Comparison of ENCODE assay signal across 19 cellular contexts in the genomic region with DNA sequence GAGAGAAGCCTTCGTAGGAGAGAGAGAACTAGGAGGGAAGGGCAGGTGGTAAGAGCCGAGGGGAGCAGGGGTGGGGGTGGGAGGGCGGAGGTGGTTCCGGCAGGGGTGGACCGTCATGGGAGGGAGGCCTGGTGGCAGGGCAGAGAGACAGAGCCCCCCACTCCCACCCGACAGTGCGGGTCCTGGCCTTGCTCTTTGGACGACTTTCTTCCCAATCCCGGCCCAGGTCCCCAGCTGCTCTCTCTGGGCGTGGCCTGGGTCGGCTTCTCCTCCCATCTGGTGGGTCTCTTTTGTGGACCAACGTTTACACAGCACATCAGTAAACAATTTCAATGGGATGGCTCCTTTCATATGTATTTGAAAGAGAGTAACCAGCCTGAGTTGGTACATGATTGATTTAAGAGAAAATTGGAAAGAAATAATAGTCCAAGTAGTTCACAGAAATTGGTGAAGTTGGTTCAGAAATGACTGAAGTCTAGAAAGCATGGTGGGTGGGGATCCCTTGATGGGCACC. TPM values are rescaled to one million over a fixed set of nuclear protein-coding genes. Genes with fewer than 3 reads are reported as not detected.
DNase-seq lines count a peak whose midpoint lies in the region; ATAC-seq and TF ChIP-seq lines count a peak whose summit lies in the region.
"Had no signal": no experiment of that assay in that cellular context is flagged by ENCODE, and none has a peak within 500 bp of the region (broad histone marks: within the 10 kb centered on the region; RNA-seq: fewer than 3 reads in every experiment).

No MANE protein-coding gene starts in this region.

- H3K36me3 ChIP-seq in SJSA1: peaks cover 76% of the 10 kb centered on the region
- H3K36me3 ChIP-seq in neural progenitor cell: no peaks in the 10 kb centered on the region

- peaks cover 8% of the 10 kb centered on the region for H3K36me3 Mint-ChIP-seq in neural progenitor cell

- TF ChIP-seq CTCF in neural progenitor cell (IDR thresholded peaks at IDR 0.05) (no peak), omental fat pad (IDR thresholded peaks at IDR 0.05) (no peak)

- H3K9me3 ChIP-seq in SJSA1 (replicated peaks) (no peaks in the 10 kb centered on the region), neural progenitor cell (ENCODE audit: low read depth) (no peaks in the 10 kb centered on the region)
- H3K9me3 ChIP-seq: body of pancreas, mucosa of descending colon, spleen had no signal

- peaks cover 6% of the 10 kb centered on the region for H4K20me1 ChIP-seq in neural progenitor cell (ENCODE audit: low read depth)

- no peaks in the 10 kb centered on the region for H3F3A ChIP-seq in neural progenitor cell (ENCODE audit: low read depth)

- no peak overlapping the region for H3K4me3 Mint-ChIP-seq in neural progenitor cell

- ATAC-seq in omental fat pad (ENCODE audit: low FRiP score) (no peak), GM18511 (IDR thresholded peaks at IDR 0.05; ENCODE audit: unreplicated experiment) (no peak)
- ATAC-seq: K562 had no signal

- no peak overlapping the region for H3K9ac ChIP-seq in neural progenitor cell

- no peaks in the 10 kb centered on the region for H3K27me3 ChIP-seq in SJSA1 (replicated peaks)
- H3K27me3 ChIP-seq in neural progenitor cell: no peaks in the 10 kb centered on the region
- H3K27me3 ChIP-seq: body of pancreas, dorsolateral prefrontal cortex, spleen had no signal

- H3K4me3 ChIP-seq in SJSA1: no peak overlapping the region
- H3K4me3 ChIP-seq in neural progenitor cell: no peak overlapping the region
- H3K4me3 ChIP-seq: body of pancreas, dorsolateral prefrontal cortex, K562, mucosa of descending colon, spleen had no signal

- H2AFZ ChIP-seq in neural progenitor cell (replicated peaks): no peak overlapping the region

- H3K4me1 ChIP-seq in SJSA1 (replicated peaks): peaks cover 19% of the 10 kb centered on the region
- peaks cover 15% of the 10 kb centered on the region for H3K4me1 ChIP-seq in neural progenitor cell

- no peak overlapping the region for H3K4me2 ChIP-seq in neural progenitor cell

- H3K27ac ChIP-seq in SJSA1 (peak overlapping the region; percentile 12; the same call in 1 of the 2 replicates), neural progenitor cell (no peak overlapping the region)

- DNase-seq in COR-L47 (lab: John Stamatoyannopoulos, UW) (peak; percentile 34), HT-29 (ENCODE audit: low spot score) (peak; percentile 11), SJSA1 (ENCODE audit: low read depth in 1 of 2, low spot score in 2 of 2) (no peak), neural progenitor cell (ENCODE audit: low spot score) (no peak), omental fat pad (ENCODE audit: low spot score) (no peak), dermis blood vessel endothelial cell (no peak), UCSD-AML1 (lab: John Stamatoyannopoulos, UW; ENCODE audit: unreplicated experiment) (no peak)
- DNase-seq: activated CD4-positive, CD25-positive, alpha-beta regulatory T cell; activated naive CD4-positive, alpha-beta T cell; DND-41; NCI-H524 treated with DMSO at 0.1 percent for 48 hours; stimulated activated naive CD4-positive, alpha-beta T cell treated with Interleukin-2 at 50 U/mL for 16 hours had no signal

- no peaks in the 10 kb centered on the region for H3K79me2 ChIP-seq in neural progenitor cell (ENCODE audit: low read depth)

- H3K27ac Mint-ChIP-seq in neural progenitor cell: peak overlapping the region; percentile 53

- H3K9me3 Mint-ChIP-seq in neural progenitor cell: no peaks in the 10 kb centered on the region

- H3K27me3 Mint-ChIP-seq in neural progenitor cell (ENCODE audit: insufficient read depth, low read depth): no peaks in the 10 kb centered on the region

- H3K4me1 Mint-ChIP-seq in neural progenitor cell: peaks cover 29% of the 10 kb centered on the region

RNA-seq across cellular contexts. Expression of gene LDLRAD2, which starts 56.9 kb away (rescaled TPM):
- total RNA-seq in HT-29 (2014; rRNA removed; shearing (Covaris generic)): 0.16 and 0.56 TPM in 2 replicates
- not detected in 2 replicates for total RNA-seq in SJSA1 (2014; rRNA removed; shearing (Covaris generic))
- total RNA-seq in neural progenitor cell (ENCODE audit: low replicate concordance) (0.67 and 1.2 TPM in 2 replicates), omental fat pad (not detected), dermis blood vessel endothelial cell (0.05 and 0.17 TPM in 2 replicates)
- total RNA-seq: K562; T-helper 1 cell treated with Interleukin-12 subunit alpha and Interleukin-12 subunit beta and Interleukin-4 antibody, amounts not matched to agents 30 ng/mL and 1 ng/mL, for 36 hours had no signal

Comparison
In these comparisons a context has a peak if more than half of its experiments do, and no peak if none do; other contexts are left out.
1. DNase-seq: peak in COR-L47 (single experiment) and HT-29 (single experiment); none in SJSA1 (0 of 2), neural progenitor cell (single experiment), omental fat pad (single experiment), dermis blood vessel endothelial cell (single experiment) and UCSD-AML1 (single experiment).